Comparison of ENCODE assay signal across 7 cellular contexts in genomic region chr1:205750683-205751651, GRCh38. TPM values are rescaled to one million over a fixed set of nuclear protein-coding genes. Genes with fewer than 3 reads are reported as not detected.
DNase-seq lines count a peak whose midpoint lies in the region; ATAC-seq, FAIRE-seq and TF ChIP-seq lines count a peak whose summit lies in the region.

No MANE protein-coding gene starts in this region.

- no peak overlapping the region for H2AK5ac ChIP-seq in H1 (ENCODE audit: low read depth, low read length)
- H2AK5ac ChIP-seq in neuronal stem cell (ENCODE audit: low read depth, low read length): no peak overlapping the region

- H3K56ac ChIP-seq in H1 (replicated peaks; ENCODE audit: insufficient read length, low read depth, low read length): peak overlapping the region; percentile 94

- no peaks in the 10 kb centered on the region for H3K9me3 ChIP-seq in GM23248 (ENCODE audit: low read depth)
- H3K9me3 ChIP-seq in PC-3 (ENCODE audit: low read length): no peaks in the 10 kb centered on the region
- no peaks in the 10 kb centered on the region for H3K9me3 ChIP-seq in H1 (ENCODE audit: insufficient read depth in 2 of 2, low read depth in 1 of 2, low read length in 1 of 2)
- no peaks in the 10 kb centered on the region for H3K9me3 ChIP-seq in neuronal stem cell (replicated peaks in 1 of 2; ENCODE audit: control insufficient read depth in 2 of 2, insufficient read depth in 1 of 2, low read depth in 1 of 2, low read length in 2 of 2)

- H2BK5ac ChIP-seq in H1 (ENCODE audit: low read depth, low read length) (peak overlapping the region; percentile 93), neuronal stem cell (ENCODE audit: low read length) (no peak overlapping the region)

- H3K27me3 ChIP-seq in GM23248 (replicated peaks; ENCODE audit: insufficient read depth): no peaks in the 10 kb centered on the region
- H3K27me3 ChIP-seq in PC-3 (ENCODE audit: low read length): no peaks in the 10 kb centered on the region
- no peaks in the 10 kb centered on the region for H3K27me3 ChIP-seq in H1 (replicated peaks in 1 of 4; ENCODE audit: control insufficient read depth in 3 of 4, extremely low read depth in 1 of 4, insufficient read depth in 3 of 4, low read length in 3 of 4)
- H3K27me3 ChIP-seq in neuronal stem cell (ENCODE audit: control insufficient read depth in 3 of 3, insufficient read depth in 3 of 3, low read depth in 1 of 3, low read length in 3 of 3): peaks cover 0 to 7% (median 0%) of the 10 kb centered on the region in 3 experiments

- H4K8ac ChIP-seq in H1 (ENCODE audit: extremely low read depth, insufficient read depth, low read length): no peak overlapping the region
- no peak overlapping the region for H4K8ac ChIP-seq in neuronal stem cell (ENCODE audit: low read depth, low read length)

- peak overlapping the region; percentile 94 for H3K4me3 ChIP-seq in GM23248
- peak overlapping the region; percentile 86 for H3K4me3 ChIP-seq in PC-3 (ENCODE audit: low read length)
- peak overlapping the region; percentile 40 to 99 (median 74); a peak in 7 of 8 replicates for H3K4me3 ChIP-seq in H1 (ENCODE audit: extremely low read depth in 1 of 4, insufficient read depth in 2 of 4, low read depth in 3 of 4, low read length in 4 of 4)
- peak overlapping the region; percentile 18 to 69 for H3K4me3 ChIP-seq in neuronal stem cell (ENCODE audit: low read length in 2 of 2)

- H3K23ac ChIP-seq in H1 (ENCODE audit: insufficient read length) (no peak overlapping the region), neuronal stem cell (ENCODE audit: low read depth, low read length, poor library complexity) (no peak overlapping the region)

- ATAC-seq in PC-3: no peak

- peak overlapping the region; percentile 88 for H3K27ac ChIP-seq in GM23248
- peak overlapping the region; percentile 81 for H3K27ac ChIP-seq in PC-3 (ENCODE audit: low read length)
- H3K27ac ChIP-seq in H1 (ENCODE audit: low read depth, low read length): peak overlapping the region; percentile 92
- H3K27ac ChIP-seq in neuronal stem cell (replicated peaks; ENCODE audit: low read length): peak overlapping the region; percentile 79

- peak overlapping the region; percentile 92 for H3K9ac ChIP-seq in GM23248
- peak overlapping the region; percentile 93 for H3K9ac ChIP-seq in PC-3 (ENCODE audit: low read length)
- H3K9ac ChIP-seq in H1 (replicated peaks in 1 of 4; ENCODE audit: extremely low read depth in 1 of 4, low read depth in 3 of 4, low read length in 3 of 4): peak overlapping the region; percentile 39 to 93 (median 82)
- no peak overlapping the region for H3K9ac ChIP-seq in neuronal stem cell (ENCODE audit: low read depth, low read length, poor library complexity)

- BruUV-seq in PC-3 (replicated peaks; lab: Mats Ljungman, UMichigan): TSS peak; percentile 85

- H3K4me1 ChIP-seq in GM23248 (ENCODE audit: insufficient read depth): peaks cover 18% of the 10 kb centered on the region
- H3K4me1 ChIP-seq in PC-3 (ENCODE audit: insufficient read depth, low read length): peaks cover 25% of the 10 kb centered on the region
- H3K4me1 ChIP-seq in H1 (replicated peaks in 1 of 4; ENCODE audit: control insufficient read depth in 3 of 4, insufficient read depth in 4 of 4, low read length in 3 of 4): peaks cover 0 to 10% (median 4%) of the 10 kb centered on the region in 4 experiments; a peak in 4 of 7 replicates
- H3K4me1 ChIP-seq in neuronal stem cell (ENCODE audit: control insufficient read depth in 2 of 2, insufficient read depth in 1 of 2, low read depth in 1 of 2, low read length in 2 of 2): peaks cover 3 to 10% of the 10 kb centered on the region in 2 donors

- peak overlapping the region; percentile 79 for H3K4me2 ChIP-seq in GM23248 (ENCODE audit: unreplicated experiment)
- peak overlapping the region; percentile 91 for H3K4me2 ChIP-seq in PC-3 (ENCODE audit: low read length)
- peak overlapping the region; percentile 74 to 82 for H3K4me2 ChIP-seq in H1 (ENCODE audit: insufficient read depth in 1 of 2, low read depth in 2 of 2, low read length in 2 of 2)
- H3K4me2 ChIP-seq in neuronal stem cell (ENCODE audit: insufficient read depth, low read length, poor library complexity, severe bottlenecking): peak overlapping the region; percentile 69

- 67 to 68% methylated on average over 14 of the region's 14 CpGs for WGBS in GM23248 (ENCODE audit: low coverage in 1 of 2, low lambda C conversion rate in 2 of 2, missing lambda C conversion rate in 2 of 2), 2 experiments
- 77% methylated on average over 14 of the region's 14 CpGs; no CpG with 5 or more reads in 1 of the 2 experiments for WGBS in H1 (ENCODE audit: extremely low coverage in 1 of 2, insufficient coverage in 1 of 2, insufficient read length in 1 of 2, insufficient replicate concordance in 2 of 2, low coverage in 1 of 2, low lambda C conversion rate in 2 of 2, missing lambda C conversion rate in 1 of 2), 2 experiments
- no CpG with 5 or more reads among the region's 14 CpGs for WGBS in neuronal stem cell (ENCODE audit: extremely low coverage in 2 of 2, insufficient read length in 2 of 2, insufficient replicate concordance in 1 of 2), 2 donors

- no peak for TF ChIP-seq RAD21 in H1 (IDR thresholded peaks at IDR 0.05 in 1 of 2, conservative IDR thresholded peaks at IDR 0.05 in 1 of 2; ENCODE audit: low read depth in 2 of 2, low read length in 2 of 2)

- DNase-seq in GM23248: no peak
- DNase-seq in PC-3: no peak
- DNase-seq in H1 (ENCODE audit: low read depth in 1 of 2, low spot score in 2 of 2): no peak
- no peak for DNase-seq in neuronal stem cell (ENCODE audit: low spot score)
- DNase-seq in NCI-H2029 treated with DMSO at 0.1 percent for 48 hours (lab: John Stamatoyannopoulos, UW): no peak
- DNase-seq in globus pallidus (ENCODE audit: low spot score): no peak
- DNase-seq in stimulated activated CD4-positive, alpha-beta T cell treated with anti-CD3 and anti-CD28 coated beads, Interleukin-2, amount 100 ng/mL, for 24 hours: no peak

- intact Hi-C loops in PC-3 (cut with micrococcal nuclease): loop anchor here (1.0 kb wide), 1 partner anchor 62 kb away; the partner anchor contains the start of gene SLC41A1

- H4K5ac ChIP-seq in H1 (ENCODE audit: insufficient read length, low read depth, low read length): peak overlapping the region; percentile 95

- H4K91ac ChIP-seq in H1 (replicated peaks; ENCODE audit: insufficient read length, low read length): peak overlapping the region; percentile 86
- no peak overlapping the region for H4K91ac ChIP-seq in neuronal stem cell (ENCODE audit: low read depth, low read length, poor library complexity)

- H2BK15ac ChIP-seq in H1 (ENCODE audit: low read length): 0 out of 2 replicates have a peak overlapping the region, but pooled peaks have one; percentile 94
- H2BK15ac ChIP-seq in neuronal stem cell (ENCODE audit: low read length): no peak overlapping the region

- H3K79me1 ChIP-seq in H1 (ENCODE audit: low read depth, low read length) (no peaks in the 10 kb centered on the region), neuronal stem cell (ENCODE audit: low read depth, low read length) (no peaks in the 10 kb centered on the region)

- H3K79me2 ChIP-seq in GM23248 (ENCODE audit: insufficient read depth) (peaks cover 31% of the 10 kb centered on the region), PC-3 (ENCODE audit: low read length) (peaks cover 38% of the 10 kb centered on the region), H1 (ENCODE audit: control insufficient read depth in 1 of 2, insufficient read depth in 2 of 2, low read length in 2 of 2) (peaks cover 30 to 33% of the 10 kb centered on the region in 2 experiments)

- no peak for TF ChIP-seq CTCF in PC-3 (conservative IDR thresholded peaks at IDR 0.05; ENCODE audit: low read depth, low read length)
- no peak for TF ChIP-seq CTCF in H1 (IDR thresholded peaks at IDR 0.05; ENCODE audit: control extremely low read depth in 1 of 3, insufficient read depth in 1 of 3, low read depth in 1 of 3, low read length in 3 of 3)

- peak overlapping the region; percentile 71; the same call in 1 of the 2 replicates for H3K18ac ChIP-seq in H1 (ENCODE audit: extremely low read depth, low read length)
- H3K18ac ChIP-seq in neuronal stem cell (ENCODE audit: low read length): no peak overlapping the region

- H3K14ac ChIP-seq in H1 (ENCODE audit: insufficient read length): no peak overlapping the region
- H3K14ac ChIP-seq in neuronal stem cell (ENCODE audit: low read length): no peak overlapping the region

- peak overlapping the region; percentile 76; the same call in 1 of the 2 replicates for H2BK20ac ChIP-seq in H1 (ENCODE audit: low read length)

- in situ Hi-C loops in GM23248 (cut with MboI): no loop called here

- peak overlapping the region; percentile 84; the same call in 1 of the 2 replicates for H2BK12ac ChIP-seq in H1 (ENCODE audit: low read depth, low read length)
- no peak overlapping the region for H2BK12ac ChIP-seq in neuronal stem cell (ENCODE audit: low read length)

- no peaks in the 10 kb centered on the region for H3K9me2 ChIP-seq in GM23248 (ENCODE audit: insufficient read depth)
- H3K9me2 ChIP-seq in PC-3 (replicated peaks; ENCODE audit: low read length): no peaks in the 10 kb centered on the region

- no peak for TF ChIP-seq EP300 in H1 (IDR thresholded peaks at IDR 0.05; ENCODE audit: borderline replicate concordance in 1 of 2, low read depth in 2 of 2, low read length in 2 of 2)

- CTCF ChIA-PET in PC-3 (lab: Charles Lee): no interaction called here
- CTCF ChIA-PET in H1 (lab: Charles Lee; ENCODE audit: partially characterized antibody): interaction anchor here (0.6 to 1.3 kb wide), 3 partner anchors 8 to 350 kb away, joined by 3 read pairs; no protein-coding TSS in a partner anchor

- H2AFZ ChIP-seq in GM23248 (peak overlapping the region; percentile 89), PC-3 (ENCODE audit: low read length) (peak overlapping the region; percentile 97), H1 (ENCODE audit: low read length) (peak overlapping the region; percentile 88), neuronal stem cell (ENCODE audit: low read length) (peak overlapping the region; percentile 92)

- H3K23me2 ChIP-seq in H1 (ENCODE audit: low read depth, low read length): peaks cover 5% of the 10 kb centered on the region

- H3K36me3 ChIP-seq in GM23248 (ENCODE audit: low read depth) (no peaks in the 10 kb centered on the region), PC-3 (ENCODE audit: low read depth, low read length) (peaks cover 16% of the 10 kb centered on the region; the same call in 1 of the 2 replicates), H1 (ENCODE audit: control insufficient read depth in 2 of 4, insufficient read depth in 4 of 4, low read length in 3 of 4) (peaks cover 0 to 7% (median 0%) of the 10 kb centered on the region in 4 experiments; a peak in 2 of 8 replicates), neuronal stem cell (replicated peaks in 1 of 2; ENCODE audit: control insufficient read depth in 2 of 2, insufficient read depth in 2 of 2, low read length in 2 of 2) (peaks cover 0 to 26% of the 10 kb centered on the region in 2 donors)

- POLR2A ChIA-PET in PC-3 (lab: Charles Lee; ENCODE audit: unreplicated experiment) (no interaction called here), H1 (lab: Charles Lee; ENCODE audit: partially characterized antibody) (interaction anchor here (0.6 to 1.2 kb wide), 3 partner anchors 36 to 128 kb away, joined by 3 to 4 read pairs (median 3); partner anchors contain the start of gene ELK4)

- H2BK120ac ChIP-seq in H1 (replicated peaks; ENCODE audit: low read depth, low read length) (peak overlapping the region; percentile 49), neuronal stem cell (ENCODE audit: low read depth, low read length) (no peak overlapping the region)

- no peak for TF ChIP-seq POLR2A in H1 (IDR thresholded peaks at IDR 0.05; ENCODE audit: control extremely low read depth in 1 of 2, low read depth in 2 of 2, low read length in 2 of 2)

- peak; percentile 90 for FAIRE-seq in H1 (lab: Jason Lieb, UNC)

- H4K20me1 ChIP-seq in GM23248 (ENCODE audit: insufficient read depth) (peaks cover 6% of the 10 kb centered on the region; the same call in 1 of the 2 replicates), PC-3 (ENCODE audit: low read length) (peaks cover 31% of the 10 kb centered on the region), H1 (replicated peaks in 1 of 2; ENCODE audit: control insufficient read depth in 1 of 2, insufficient read depth in 2 of 2, low read length in 2 of 2) (peaks cover 14 to 21% of the 10 kb centered on the region in 2 experiments)

- peak overlapping the region; percentile 34 for H3K4ac ChIP-seq in H1 (replicated peaks; ENCODE audit: insufficient read length, low read depth, low read length)
- no peak overlapping the region for H3K4ac ChIP-seq in neuronal stem cell (ENCODE audit: low read length)

- H3F3A ChIP-seq in GM23248 (ENCODE audit: insufficient read depth) (peaks cover 27% of the 10 kb centered on the region), PC-3 (ENCODE audit: low read length, unreplicated experiment) (no peaks in the 10 kb centered on the region)

RNA-seq across cellular contexts. Expression of gene NUCKS1, which starts 1.0 kb away (rescaled TPM):
- 122 and 125 TPM in 2 replicates for total RNA-seq in GM23248 (2014; rRNA removed; shearing (Covaris generic))
- polyA plus RNA-seq in GM23248 (2016; fragmentation: Nextera tagmentation; extraction: Ambion mirVana) (69.2 and 69.9 TPM in 2 replicates), H1 (2011; rRNA removed) (76.7 and 126 TPM in 2 replicates)
- total RNA-seq in PC-3 (2014; rRNA removed): 101 and 122 TPM in 2 replicates
- 461 and 492 TPM in 2 replicates for total RNA-seq in H1 (2021; fragmentation: NEBNext Ultra II Directional; extraction: Animal tissue kit (Norgen Biotek cat#: 25700))
- polyA plus RNA-seq in H1 (2011; cell fraction: cytosol; rRNA removed): 127 TPM
- 25.0 TPM for polyA plus RNA-seq in H1 (2011; cell fraction: nucleus; rRNA removed)
- 126 to 194 TPM (median 138 TPM) in 4 replicates for polyA plus RNA-seq in H1 (2012, experiment 1 of 2)
- 86.0 TPM for polyA plus RNA-seq in H1 (2012, experiment 2 of 2)
- polyA plus RNA-seq in H1 (2013, experiment 1 of 2): 304 TPM
- polyA plus RNA-seq in H1 (2013, experiment 2 of 2): 309 TPM
- 251 and 290 TPM in 2 replicates for polyA minus RNA-seq in H1 (2011; rRNA and poly(A)+ RNA removed)
- 140 TPM for polyA minus RNA-seq in H1 (2011; cell fraction: cytosol; rRNA and poly(A)+ RNA removed)
- 97.7 TPM for polyA minus RNA-seq in H1 (2011; cell fraction: nucleus; rRNA and poly(A)+ RNA removed)
- 429 TPM for polyA plus RNA-seq in neuronal stem cell (2013, experiment 1 of 2)
- polyA plus RNA-seq in neuronal stem cell (2013, experiment 2 of 2): 452 TPM

RNA-seq across cellular contexts. Expression of gene RAB29, which starts 24.3 kb away (rescaled TPM):
- 12.1 and 16.8 TPM in 2 replicates for total RNA-seq in GM23248 (2014; rRNA removed; shearing (Covaris generic))
- 18.0 and 18.1 TPM in 2 replicates for polyA plus RNA-seq in GM23248 (2016; fragmentation: Nextera tagmentation; extraction: Ambion mirVana)
- total RNA-seq in PC-3 (2014; rRNA removed): 7.4 and 7.9 TPM in 2 replicates
- 16.4 and 17.3 TPM in 2 replicates for total RNA-seq in H1 (2021; fragmentation: NEBNext Ultra II Directional; extraction: Animal tissue kit (Norgen Biotek cat#: 25700))
- polyA plus RNA-seq in H1 (2011; rRNA removed): 9.7 and 10.1 TPM in 2 replicates
- polyA plus RNA-seq in H1 (2011; cell fraction: cytosol; rRNA removed): 12.1 TPM
- polyA plus RNA-seq in H1 (2011; cell fraction: nucleus; rRNA removed): 8.5 TPM
- 10.7 to 13.2 TPM (median 12.2 TPM) in 4 replicates for polyA plus RNA-seq in H1 (2012, experiment 1 of 2)
- polyA plus RNA-seq in H1 (2012, experiment 2 of 2): 2.7 TPM
- polyA plus RNA-seq in H1 (2013, experiment 1 of 2): 7.9 TPM
- polyA plus RNA-seq in H1 (2013, experiment 2 of 2): 7.3 TPM
- 10.2 and 17.4 TPM in 2 replicates for polyA minus RNA-seq in H1 (2011; rRNA and poly(A)+ RNA removed)
- polyA minus RNA-seq in H1 (2011; cell fraction: cytosol; rRNA and poly(A)+ RNA removed): 5.2 TPM
- 5.8 TPM for polyA minus RNA-seq in H1 (2011; cell fraction: nucleus; rRNA and poly(A)+ RNA removed)
- polyA plus RNA-seq in neuronal stem cell (2013, experiment 1 of 2): 5.9 TPM
- 5.7 TPM for polyA plus RNA-seq in neuronal stem cell (2013, experiment 2 of 2)

Comparison
In these comparisons a context has a peak if more than half of its experiments do, and no peak if none do; other contexts are left out.
1. H3K4me3 ChIP-seq: peak in every context shown above with its lines; median percentile 94 in GM23248; 86 in PC-3; 74 in H1; 44 in neuronal stem cell.